Comparison of ENCODE assay signal across 9 cellular contexts in the genomic region with DNA sequence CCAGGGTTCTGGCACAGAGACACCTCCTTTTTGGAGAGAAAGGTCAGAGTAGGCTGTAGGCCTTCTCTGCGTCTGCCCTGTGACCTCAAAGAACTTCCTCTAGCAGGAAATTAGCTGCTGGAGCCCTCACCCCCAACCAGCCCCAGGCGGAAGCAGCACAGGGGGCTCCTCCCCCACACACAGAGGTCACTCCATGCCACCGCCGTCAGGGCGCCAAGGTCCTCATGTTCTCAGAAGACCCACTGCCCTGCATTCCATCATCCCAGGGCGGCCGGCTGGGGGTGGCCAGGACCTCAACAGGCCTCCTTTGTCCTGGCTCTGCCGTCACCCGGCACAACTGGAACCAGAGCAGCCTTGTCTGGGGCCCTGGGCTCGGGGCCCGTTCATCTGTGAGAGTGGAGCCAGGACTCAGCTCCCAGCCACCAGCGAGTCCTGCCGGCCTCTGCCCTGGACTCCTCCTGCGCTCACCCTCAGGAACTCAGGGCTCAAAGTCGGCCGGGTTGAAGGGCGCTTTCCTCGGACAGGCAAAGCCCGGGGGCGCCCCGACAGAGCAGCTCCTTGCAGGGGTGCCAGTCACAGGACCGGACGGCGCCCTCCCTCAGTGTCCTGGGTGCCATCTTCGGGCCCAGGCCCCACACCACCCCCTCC. TPM values are rescaled to one million over a fixed set of nuclear protein-coding genes. Genes with fewer than 3 reads are reported as not detected.
A peak's percentile ranks its signal among the peaks of the same experiment; 100 is the strongest.
DNase-seq lines count a peak whose midpoint lies in the region; ATAC-seq, FAIRE-seq and TF ChIP-seq lines count a peak whose summit lies in the region.
"Had no signal": no experiment of that assay in that cellular context is flagged by ENCODE, and none has a peak within 500 bp of the region (broad histone marks: within the 10 kb centered on the region; RNA-seq: fewer than 3 reads in every experiment).

No MANE protein-coding gene starts in this region.

- peaks cover 20% of the 10 kb centered on the region for H3K79me2 ChIP-seq in mesendoderm (ENCODE audit: control insufficient read depth, insufficient read depth, low read length)

- TF ChIP-seq CTCF in activated B cell treated with CpG ODN at 0.5 μM for 24 hours (IDR thresholded peaks at IDR 0.05) (no peak), D721Med (IDR thresholded peaks at IDR 0.05; ENCODE audit: insufficient read depth, missing control alignments) (no peak)

- peak overlapping the region; percentile 35 for H3K4me2 ChIP-seq in mesendoderm (ENCODE audit: low read length)

- H3K4me1 ChIP-seq in ectodermal cell (ENCODE audit: control insufficient read depth, insufficient read depth, low read length) (peaks cover 9% of the 10 kb centered on the region), mesendoderm (ENCODE audit: control insufficient read depth, low read depth, low read length) (peaks cover 11% of the 10 kb centered on the region), subcutaneous abdominal adipose tissue (ENCODE audit: control insufficient read depth in 5 of 5, insufficient read depth in 5 of 5, low read length in 5 of 5) (peaks cover 7 to 86% (median 73%) of the 10 kb centered on the region in 5 donors)

- H4K8ac ChIP-seq in mesendoderm (ENCODE audit: low read depth, low read length): no peak overlapping the region

- peak overlapping the region; percentile 89 for H3K4me3 Mint-ChIP-seq in activated B cell treated with CpG ODN at 0.5 μM for 24 hours

- no peak overlapping the region for H2BK15ac ChIP-seq in mesendoderm (replicated peaks; ENCODE audit: low read depth)

- POLR2A ChIA-PET in activated B cell treated with CpG ODN at 0.5 μM for 24 hours (lab: Charles Lee): interaction anchor here (0.5 to 48.2 kb wide), 16 partner anchors 4 to 987 kb away, joined by 3 to 2404 read pairs (median 7); partner anchors contain the start of genes AFMID, C17orf99, SEC14L1 and SYNGR2

- H3K4me3 ChIP-seq in ectodermal cell (ENCODE audit: insufficient read depth, low read depth, low read length): peak overlapping the region; percentile 72
- peak overlapping the region; percentile 92 for H3K4me3 ChIP-seq in mesendoderm (ENCODE audit: low read length)
- peak overlapping the region; percentile 50 to 81 (median 70) for H3K4me3 ChIP-seq in subcutaneous abdominal adipose tissue (ENCODE audit: low read depth in 1 of 5, low read length in 5 of 5)

- no peaks in the 10 kb centered on the region for H3K27me3 Mint-ChIP-seq in activated B cell treated with CpG ODN at 0.5 μM for 24 hours

- peak overlapping the region; percentile 37 for H2BK5ac ChIP-seq in mesendoderm (ENCODE audit: low read length)

- H3K27me3 ChIP-seq in ectodermal cell (ENCODE audit: control insufficient read depth, insufficient read depth, low read length, poor library complexity, severe bottlenecking) (peaks cover 44% of the 10 kb centered on the region), mesendoderm (ENCODE audit: insufficient read depth, low read length, poor library complexity) (no peaks in the 10 kb centered on the region), subcutaneous abdominal adipose tissue (ENCODE audit: control insufficient read depth in 5 of 5, insufficient read depth in 4 of 5, low read length in 5 of 5) (peaks cover 0 to 12% (median 0%) of the 10 kb centered on the region in 5 donors)

- H3K56ac ChIP-seq in mesendoderm (ENCODE audit: low read length): peak overlapping the region; percentile 87

- no peaks in the 10 kb centered on the region for H3K9me3 ChIP-seq in ectodermal cell (ENCODE audit: control insufficient read depth, low read length)
- no peaks in the 10 kb centered on the region for H3K9me3 ChIP-seq in subcutaneous abdominal adipose tissue (ENCODE audit: control insufficient read depth in 5 of 5, low read length in 5 of 5)

- WGBS in ectodermal cell, 2 experiments: 17% methylated on average over 25 of the region's 25 CpGs
- no CpG with 5 or more reads among the region's 25 CpGs for WGBS in mesendoderm (ENCODE audit: extremely low coverage, insufficient coverage, low lambda C conversion rate)

- H3K36me3 ChIP-seq in ectodermal cell (ENCODE audit: control insufficient read depth, insufficient read depth, low read length) (no peaks in the 10 kb centered on the region), mesendoderm (ENCODE audit: control insufficient read depth, insufficient read depth, low read length) (peaks cover 15% of the 10 kb centered on the region), subcutaneous abdominal adipose tissue (ENCODE audit: control insufficient read depth in 5 of 5, insufficient read depth in 5 of 5, low read length in 5 of 5) (peaks cover 0 to 40% (median 25%) of the 10 kb centered on the region in 5 donors)

- CTCF ChIA-PET in activated B cell treated with CpG ODN at 0.5 μM for 24 hours (lab: Charles Lee): interaction anchor here (0.9 to 15.7 kb wide), 6 partner anchors 8 to 167 kb away, joined by 3 to 220 read pairs (median 4); no protein-coding TSS in a partner anchor

- peaks cover 75% of the 10 kb centered on the region for H3K4me1 Mint-ChIP-seq in activated B cell treated with CpG ODN at 0.5 μM for 24 hours

- H3K4ac ChIP-seq in mesendoderm (ENCODE audit: low read depth, low read length): peak overlapping the region; percentile 74

- H3K27ac ChIP-seq in ectodermal cell (ENCODE audit: insufficient read depth, low read depth, low read length, poor library complexity, severe bottlenecking) (peak overlapping the region; percentile 40), mesendoderm (ENCODE audit: low read depth, low read length) (peak overlapping the region; percentile 83), subcutaneous abdominal adipose tissue (ENCODE audit: low read depth, low read length) (peak overlapping the region; percentile 84)

- H3K9me3 Mint-ChIP-seq in activated B cell treated with CpG ODN at 0.5 μM for 24 hours: no peaks in the 10 kb centered on the region

- no peak overlapping the region for H3K23ac ChIP-seq in mesendoderm (ENCODE audit: low read length)

- DNase-seq in activated CD4-positive, alpha-beta T cell treated with anti-CD3 and anti-CD28 coated beads for 1 hour: peak; percentile 48
- DNase-seq in activated CD4-positive, alpha-beta T cell treated with anti-CD3 and anti-CD28 coated beads, Interleukin-2, amount 50 U/mL, for 4 hours: no peak
- DNase-seq in activated B cell treated with CpG ODN at 0.5 μM for 24 hours (peak; percentile 52), mesendoderm (peak; percentile 85), D721Med (ENCODE audit: insufficient read length, low spot score) (no peak)

- H4K5ac ChIP-seq in mesendoderm (ENCODE audit: low read length): no peak overlapping the region

- intact Hi-C loops in activated B cell treated with CpG ODN at 0.5 μM for 24 hours (cut with micrococcal nuclease): loop anchor here (1.0 to 10.0 kb wide), 2 partner anchors 41 to 683 kb away; partner anchors contain the start of gene SYNGR2

- H3K18ac ChIP-seq in mesendoderm (ENCODE audit: low read length): peak overlapping the region; percentile 95

- ATAC-seq in activated B cell treated with CpG ODN at 0.5 μM for 24 hours (ENCODE audit: low read depth): peak; percentile 12
- ATAC-seq in HG03095 (IDR thresholded peaks at IDR 0.05; ENCODE audit: unreplicated experiment): no peak

- H2BK120ac ChIP-seq in mesendoderm (ENCODE audit: low read depth, low read length): no peak overlapping the region

- H3K27ac Mint-ChIP-seq in activated B cell treated with CpG ODN at 0.5 μM for 24 hours: peak overlapping the region; percentile 85

- H3K79me1 ChIP-seq in mesendoderm (ENCODE audit: low read length): peaks cover 8% of the 10 kb centered on the region

- no peak for FAIRE-seq in D721Med (lab: Jason Lieb, UNC)
- FAIRE-seq: colon had no signal

- H2AK5ac ChIP-seq in mesendoderm (ENCODE audit: low read length): peak overlapping the region; percentile 1

- H3K36me3 Mint-ChIP-seq in activated B cell treated with CpG ODN at 0.5 μM for 24 hours (ENCODE audit: low read depth): peaks cover 39% of the 10 kb centered on the region

- H3K9ac ChIP-seq in mesendoderm (ENCODE audit: low read length) (peak overlapping the region; percentile 79), subcutaneous abdominal adipose tissue (ENCODE audit: low read length in 5 of 5) (peak overlapping the region in 4 of 5 donors; percentile 79 to 86 (median 82))

RNA-seq across cellular contexts. Expression of gene TMC6, which starts 1.2 kb away (rescaled TPM):
- total RNA-seq in activated B cell treated with CpG ODN at 0.5 μM for 24 hours: 746 and 896 TPM in 2 replicates
- polyA plus RNA-seq in ectodermal cell (2013, experiment 1 of 4): 20.9 TPM
- 22.2 TPM for polyA plus RNA-seq in ectodermal cell (2013, experiment 2 of 4)
- polyA plus RNA-seq in ectodermal cell (2013, experiment 3 of 4): 18.5 TPM
- 14.3 TPM for polyA plus RNA-seq in ectodermal cell (2013, experiment 4 of 4)
- 47.4 TPM for polyA plus RNA-seq in mesendoderm (2013, experiment 1 of 2)
- polyA plus RNA-seq in mesendoderm (2013, experiment 2 of 2): 45.1 TPM

RNA-seq across cellular contexts. Expression of gene TMC8, which starts 3.2 kb away (rescaled TPM):
- total RNA-seq in activated B cell treated with CpG ODN at 0.5 μM for 24 hours: 166 and 181 TPM in 2 replicates
- not detected for polyA plus RNA-seq in ectodermal cell (2013, experiment 1 of 4)
- polyA plus RNA-seq in ectodermal cell (2013, experiment 2 of 4): not detected
- not detected for polyA plus RNA-seq in ectodermal cell (2013, experiment 3 of 4)
- polyA plus RNA-seq in ectodermal cell (2013, experiment 4 of 4): 0.08 TPM
- polyA plus RNA-seq in mesendoderm (2013, experiment 1 of 2): 0.84 TPM
- polyA plus RNA-seq in mesendoderm (2013, experiment 2 of 2): 0.60 TPM

RNA-seq across cellular contexts. Expression of gene C17orf99, which starts 18.8 kb away (rescaled TPM):
- total RNA-seq in activated B cell treated with CpG ODN at 0.5 μM for 24 hours: 5.2 and 7.1 TPM in 2 replicates
- not detected for polyA plus RNA-seq in ectodermal cell (2013, experiment 1 of 4)
- polyA plus RNA-seq in ectodermal cell (2013, experiment 2 of 4): not detected
- polyA plus RNA-seq in ectodermal cell (2013, experiment 3 of 4): not detected
- not detected for polyA plus RNA-seq in ectodermal cell (2013, experiment 4 of 4)
- not detected for polyA plus RNA-seq in mesendoderm (2013, experiment 1 of 2)
- polyA plus RNA-seq in mesendoderm (2013, experiment 2 of 2): not detected

RNA-seq across cellular contexts. Expression of gene SYNGR2, which starts 41.0 kb away (rescaled TPM):
- 636 and 647 TPM in 2 replicates for total RNA-seq in activated B cell treated with CpG ODN at 0.5 μM for 24 hours
- polyA plus RNA-seq in ectodermal cell (2013, experiment 1 of 4): 25.7 TPM
- polyA plus RNA-seq in ectodermal cell (2013, experiment 2 of 4): 29.8 TPM
- polyA plus RNA-seq in ectodermal cell (2013, experiment 3 of 4): 23.1 TPM
- polyA plus RNA-seq in ectodermal cell (2013, experiment 4 of 4): 21.3 TPM
- 23.3 TPM for polyA plus RNA-seq in mesendoderm (2013, experiment 1 of 2)
- polyA plus RNA-seq in mesendoderm (2013, experiment 2 of 2): 23.1 TPM

RNA-seq across cellular contexts. Expression of gene TK1, which starts 59.5 kb away (rescaled TPM):
- total RNA-seq in activated B cell treated with CpG ODN at 0.5 μM for 24 hours: 3.8 TPM in 2 replicates
- 64.2 TPM for polyA plus RNA-seq in ectodermal cell (2013, experiment 1 of 4)
- polyA plus RNA-seq in ectodermal cell (2013, experiment 2 of 4): 70.1 TPM
- 52.4 TPM for polyA plus RNA-seq in ectodermal cell (2013, experiment 3 of 4)
- polyA plus RNA-seq in ectodermal cell (2013, experiment 4 of 4): 49.5 TPM
- 73.3 TPM for polyA plus RNA-seq in mesendoderm (2013, experiment 1 of 2)
- polyA plus RNA-seq in mesendoderm (2013, experiment 2 of 2): 72.5 TPM

Comparison
In these comparisons a context has a peak if more than half of its experiments do, and no peak if none do; other contexts are left out.
1. DNase-seq: peak in activated CD4-positive, alpha-beta T cell treated with anti-CD3 and anti-CD28 coated beads for 1 hour (single experiment), activated B cell treated with CpG ODN at 0.5 μM for 24 hours (single experiment) and mesendoderm (single experiment); none in activated CD4-positive, alpha-beta T cell treated with anti-CD3 and anti-CD28 coated beads, Interleukin-2, amount 50 U/mL, for 4 hours (0 of 2) and D721Med (single experiment).
2. Peak in every context shown above with its lines, with median percentiles within 50 percentile points of each other: H3K27ac ChIP-seq and H3K4me3 ChIP-seq.